ENCODE assay signal across 9 cellular contexts in the genomic region with DNA sequence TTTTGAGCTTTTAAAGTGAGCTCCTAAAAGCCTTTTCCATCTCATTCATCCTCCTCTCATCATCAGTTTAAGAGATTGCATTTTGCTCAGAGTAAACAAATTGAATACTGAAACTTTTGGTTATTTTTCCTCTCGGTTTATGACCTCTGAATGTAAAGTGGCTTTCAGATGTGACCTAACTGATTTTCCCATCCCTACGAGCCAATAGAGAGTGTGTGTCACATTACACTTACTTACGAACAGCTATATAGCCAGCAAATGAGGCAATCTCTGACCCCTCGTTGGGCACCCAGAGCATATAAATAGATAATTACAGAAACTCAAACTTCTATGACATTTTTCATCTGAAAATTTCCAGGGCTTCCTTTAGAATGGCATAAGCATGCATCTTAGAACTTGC.
"Had no signal": no experiment of that assay in that cellular context is flagged by ENCODE, and none has a peak within 500 bp of the region (broad histone marks: within the 10 kb centered on the region; RNA-seq: fewer than 3 reads in every experiment).

No MANE protein-coding gene starts in this region.

- H3K27me3 Mint-ChIP-seq: IgD-negative memory B cell had no signal

- H3K36me3 ChIP-seq: HAP-1 had no signal

- H3K9ac ChIP-seq: GM23248 had no signal

- H3K4me3 Mint-ChIP-seq: HFFc6, IgD-negative memory B cell had no signal

- H3K9me3 ChIP-seq: HAP-1 had no signal

- H3K27ac Mint-ChIP-seq: HFFc6, IgD-negative memory B cell had no signal

- DNase-seq: GM23248, GOT3, H7, HFFc6 had no signal

- H3K4me1 Mint-ChIP-seq: IgD-negative memory B cell had no signal

- FAIRE-seq: HepG2 had no signal

- H3K4me3 ChIP-seq: GM23248, HAP-1 had no signal

- H2AFZ ChIP-seq: GM23248 had no signal

- ATAC-seq: HCT116, HepG2 had no signal

- H3K4me1 ChIP-seq: HAP-1 had no signal

- H3K27ac ChIP-seq: GM23248, HL-60 had no signal
